ENCODE assay signal across 8 cellular contexts in genomic region chr17:1365445-1366039, GRCh38. TPM values are rescaled to one million over a fixed set of nuclear protein-coding genes. Genes with fewer than 3 reads are reported as not detected.
DNase-seq lines count a peak whose midpoint lies in the region; ATAC-seq and TF ChIP-seq lines count a peak whose summit lies in the region.

No MANE protein-coding gene starts in this region.

- H3K4me3 Mint-ChIP-seq in activated T-cell treated with anti-CD3 and anti-CD28 coated beads, Interleukin-2, amount 50 U/mL, for 4 hours, result no peak overlapping the region
- H3K4me3 Mint-ChIP-seq in naive B cell, result peak overlapping the region in 3 of 8 donors; percentile 2 to 39 (median 13)

- H4K20me1 ChIP-seq in OCI-LY3 (ENCODE audit: insufficient read depth, low read length), result peaks cover 93% of the 10 kb centered on the region

- H3K9me3 ChIP-seq in OCI-LY3 (ENCODE audit: insufficient read depth, low read length) (no peaks in the 10 kb centered on the region), esophagus squamous epithelium (no peaks in the 10 kb centered on the region), suprapubic skin (no peaks in the 10 kb centered on the region)

- intact Hi-C loops in esophagus squamous epithelium (cut with DNase I), result loop anchor here (10.0 kb wide), 1 partner anchor 149 kb away; the partner anchor contains the start of gene INPP5K

- no peak overlapping the region for H3K4me3 ChIP-seq in OCI-LY3 (ENCODE audit: low read length)
- H3K4me3 ChIP-seq in esophagus squamous epithelium, result no peak overlapping the region
- no peak overlapping the region for H3K4me3 ChIP-seq in suprapubic skin

- H3K4me1 Mint-ChIP-seq in activated T-cell treated with anti-CD3 and anti-CD28 coated beads, Interleukin-2, amount 50 U/mL, for 4 hours (ENCODE audit: low read depth), result peaks cover 63% of the 10 kb centered on the region
- H3K4me1 Mint-ChIP-seq in naive B cell, result peaks cover 39 to 79% (median 43%) of the 10 kb centered on the region in 3 donors

- 10 to 13% methylated on average over 11 of the region's 11 CpGs for WGBS in esophagus squamous epithelium, 2 donors
- WGBS in suprapubic skin, result 13% methylated on average over 11 of the region's 11 CpGs

- peak overlapping the region in 5 of 6 donors; percentile 26 to 89 (median 70) for H3K27ac Mint-ChIP-seq in naive B cell

- peak; percentile 75 for TF ChIP-seq RAD21 in Ishikawa (IDR thresholded peaks at IDR 0.05; ENCODE audit: low read depth)

- H3K9ac ChIP-seq in OCI-LY3 (ENCODE audit: low read length), result no peak overlapping the region

- H3K4me1 ChIP-seq in OCI-LY3 (ENCODE audit: low read length), result peaks cover 39% of the 10 kb centered on the region
- peaks cover 19 to 98% (median 42%) of the 10 kb centered on the region in 3 donors for H3K4me1 ChIP-seq in esophagus squamous epithelium
- H3K4me1 ChIP-seq in suprapubic skin, result peaks cover 71% of the 10 kb centered on the region

- peaks cover 100% of the 10 kb centered on the region for H3K79me2 ChIP-seq in OCI-LY3 (ENCODE audit: low read length)

- H3K36me3 ChIP-seq in OCI-LY3 (replicated peaks; ENCODE audit: low read depth, low read length) (peaks cover 17% of the 10 kb centered on the region), esophagus squamous epithelium (peaks cover 5 to 34% (median 15%) of the 10 kb centered on the region in 3 donors), suprapubic skin (peaks cover 26% of the 10 kb centered on the region)

- ATAC-seq in activated T-cell treated with anti-CD3 and anti-CD28 coated beads, Interleukin-2, amount 50 U/mL, for 4 hours, result peak; percentile 69 to 72
- ATAC-seq in naive B cell (ENCODE audit: low read depth in 2 of 2) (peak; percentile 50 to 55), HG03139 (IDR thresholded peaks at IDR 0.05; ENCODE audit: unreplicated experiment) (no peak)

- no peak overlapping the region; the same call in 1 of the 2 replicates for H3K27ac ChIP-seq in OCI-LY3 (ENCODE audit: low read length)
- H3K27ac ChIP-seq in esophagus squamous epithelium, result peak overlapping the region in 1 of 4 donors; percentile 64
- peak overlapping the region; percentile 20 for H3K27ac ChIP-seq in suprapubic skin

- no peaks in the 10 kb centered on the region for H3K27me3 Mint-ChIP-seq in activated T-cell treated with anti-CD3 and anti-CD28 coated beads, Interleukin-2, amount 50 U/mL, for 4 hours (ENCODE audit: low read depth)
- no peaks in the 10 kb centered on the region for H3K27me3 Mint-ChIP-seq in naive B cell

- DNase-seq in D341Med (ENCODE audit: low spot score) (peak; percentile 62), esophagus squamous epithelium (lab: John Stamatoyannopoulos, UW) (no peak), naive B cell (peak; percentile 68), suprapubic skin (ENCODE audit: low spot score in 2 of 2) (no peak)
- peak; percentile 34 for DNase-seq in activated T-cell treated with anti-CD3 and anti-CD28 coated beads, Interleukin-2, amount 50 U/mL, for 4 hours

- peak overlapping the region; percentile 51 for H3K4me2 ChIP-seq in OCI-LY3 (ENCODE audit: low read length)

- TF ChIP-seq POLR2A in esophagus squamous epithelium (IDR thresholded peaks at IDR 0.05) (no peak), suprapubic skin (IDR thresholded peaks at IDR 0.05) (no peak)

- H3K27me3 ChIP-seq in OCI-LY3 (ENCODE audit: low read depth, low read length) (no peaks in the 10 kb centered on the region), esophagus squamous epithelium (no peaks in the 10 kb centered on the region), suprapubic skin (no peaks in the 10 kb centered on the region)

- TF ChIP-seq CTCF in OCI-LY3 (IDR thresholded peaks at IDR 0.05; ENCODE audit: low read depth, low read length) (peak; percentile 70), esophagus squamous epithelium (IDR thresholded peaks at IDR 0.05) (peak; percentile 74 to 90 (median 86)), suprapubic skin (IDR thresholded peaks at IDR 0.05) (peak; percentile 78 to 84)

- no peak overlapping the region for H2AFZ ChIP-seq in OCI-LY3 (ENCODE audit: low read depth, low read length)

- H3K36me3 Mint-ChIP-seq in activated T-cell treated with anti-CD3 and anti-CD28 coated beads, Interleukin-2, amount 50 U/mL, for 4 hours (ENCODE audit: insufficient read depth), result peaks cover 27% of the 10 kb centered on the region
- peaks cover 7 to 8% of the 10 kb centered on the region in 2 donors for H3K36me3 Mint-ChIP-seq in naive B cell

- no peaks in the 10 kb centered on the region for H3K9me3 Mint-ChIP-seq in activated T-cell treated with anti-CD3 and anti-CD28 coated beads, Interleukin-2, amount 50 U/mL, for 4 hours
- no peaks in the 10 kb centered on the region for H3K9me3 Mint-ChIP-seq in naive B cell

- TF ChIP-seq EP300 in Ishikawa (IDR thresholded peaks at IDR 0.05; ENCODE audit: borderline replicate concordance) (no peak), suprapubic skin (IDR thresholded peaks at IDR 0.05) (no peak)

TF ChIP-seq in Ishikawa, 13 proteins besides CTCF, POLR2A, EP300 and RAD21:
- no peak for TF ChIP-seq TCF12 (IDR thresholded peaks at IDR 0.05; ENCODE audit: low read depth)
- no peak for TF ChIP-seq CREB1 (IDR thresholded peaks at IDR 0.05; ENCODE audit: low read depth)
- TF ChIP-seq CEBPB (IDR thresholded peaks at IDR 0.05), result no peak
- TF ChIP-seq MAX (IDR thresholded peaks at IDR 0.05), result no peak
- no peak for TF ChIP-seq TAF1 (IDR thresholded peaks at IDR 0.05; ENCODE audit: low read depth)
TF ChIP-seq in Ishikawa: peak in this region for 0.

RNA-seq across cellular contexts. Expression of gene YWHAE, which starts 34.5 kb away (rescaled TPM):
- total RNA-seq in activated T-cell treated with anti-CD3 and anti-CD28 coated beads, Interleukin-2, amount 50 U/mL, for 4 hours, result 100 to 1,000 TPM; 470 to 529 (median 478) TPM
- total RNA-seq in esophagus squamous epithelium (100 to 1,000 TPM; 505 to 758 (median 567) TPM), suprapubic skin (100 to 1,000 TPM; 467 to 572 (median 520) TPM)
- 10 to 100 TPM; 41.6 to 51.5 (median 44.8) TPM for polyA plus RNA-seq in naive B cell (ENCODE audit: low read depth in 6 of 6)

Comparison
In these comparisons a context has a peak if more than half of its experiments do, and no peak if none do; other contexts are left out.
1. DNase-seq: peak in D341Med (single experiment), activated T-cell treated with anti-CD3 and anti-CD28 coated beads, Interleukin-2, amount 50 U/mL, for 4 hours (single experiment) and naive B cell (single experiment); none in esophagus squamous epithelium (single experiment) and suprapubic skin (0 of 2).
2. Peak in every context shown above with its lines, with median percentiles within 50 percentile points of each other: CTCF ChIP-seq.